ENCODE assay signal across 1 cellular context in the genomic region with DNA sequence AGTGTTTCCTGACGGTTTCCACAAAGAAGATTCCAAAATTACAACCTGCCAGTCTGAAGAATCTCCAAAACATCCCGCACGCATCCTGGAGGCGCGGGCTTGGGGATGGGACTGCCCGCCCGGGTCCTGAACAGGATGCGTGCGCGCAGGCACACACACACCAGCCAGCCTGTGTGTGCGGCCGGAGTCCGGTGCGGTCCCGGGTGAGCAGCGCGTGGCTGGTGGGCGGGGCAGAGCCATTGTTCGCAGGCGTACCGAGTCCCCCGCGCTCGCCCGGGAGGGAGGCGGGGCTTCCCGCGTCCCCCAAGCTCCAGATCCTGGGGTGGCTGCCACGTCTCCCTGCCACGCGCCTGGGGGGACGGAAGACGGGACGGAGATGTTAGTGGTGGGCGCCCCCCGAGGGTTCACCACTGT.
TF ChIP-seq lines count a peak whose summit lies in the region.

No MANE protein-coding gene starts in this region.

TF ChIP-seq in HepG2, 621 proteins besides CTCF, POLR2A, EP300 and RAD21 (continued from another document and continues in another):
- TF ChIP-seq HIC2 (CRISPR knock-in tag; IDR thresholded peaks at IDR 0.05; ENCODE audit: low read depth) (no peak), ZNF777 (CRISPR knock-in tag; IDR thresholded peaks at IDR 0.05) (no peak), HNRNPLL (IDR thresholded peaks at IDR 0.05; ENCODE audit: low read depth, low read length, poor library complexity, severe bottlenecking) (peak; percentile 2), ZNF263 (CRISPR knock-in tag; IDR thresholded peaks at IDR 0.05) (0 out of 2 replicates have a peak, but pooled peaks have one; percentile 17), RNF2 (conservative IDR thresholded peaks at IDR 0.05; ENCODE audit: low read depth) (no peak), SNAPC4 (CRISPR knock-in tag; IDR thresholded peaks at IDR 0.05) (no peak), ZNF431 (CRISPR knock-in tag; IDR thresholded peaks at IDR 0.05; ENCODE audit: borderline replicate concordance, low read depth) (peak; percentile 16; the same call in 1 of the 2 replicates), ZNF563 (CRISPR knock-in tag; IDR thresholded peaks at IDR 0.05) (no peak), BORCS8-MEF2B (CRISPR knock-in tag; IDR thresholded peaks at IDR 0.05) (no peak), MIER2 (CRISPR knock-in tag; IDR thresholded peaks at IDR 0.05) (no peak; the same call in 1 of the 2 replicates), ZNF687 (CRISPR knock-in tag; IDR thresholded peaks at IDR 0.05) (peak; percentile 77), ZNF333 (CRISPR knock-in tag; IDR thresholded peaks at IDR 0.05; ENCODE audit: borderline replicate concordance) (peak; percentile 67; the same call in 1 of the 2 replicates), YEATS2 (CRISPR knock-in tag; IDR thresholded peaks at IDR 0.05; ENCODE audit: borderline replicate concordance) (no peak; the same call in 1 of the 2 replicates), XBP1 (CRISPR knock-in tag; IDR thresholded peaks at IDR 0.05) (no peak), HNF4G (IDR thresholded peaks at IDR 0.05; ENCODE audit: borderline replicate concordance, low read depth, low read length) (no peak), HNF4G (CRISPR knock-in tag; IDR thresholded peaks at IDR 0.05; ENCODE audit: borderline replicate concordance, low read depth) (no peak), PAF1 (CRISPR knock-in tag; IDR thresholded peaks at IDR 0.05) (no peak), RFX1 (IDR thresholded peaks at IDR 0.05) (no peak), ZNF383 (CRISPR knock-in tag; IDR thresholded peaks at IDR 0.05; ENCODE audit: borderline replicate concordance) (no peak), ZBTB7B (CRISPR knock-in tag; IDR thresholded peaks at IDR 0.05) (peak; percentile 90), ZNF121 (CRISPR knock-in tag; IDR thresholded peaks at IDR 0.05) (peak; percentile 45; the same call in 1 of the 2 replicates), ZNF850 (CRISPR knock-in tag; conservative IDR thresholded peaks at IDR 0.05) (no peak), ZNF513 (CRISPR knock-in tag; conservative IDR thresholded peaks at IDR 0.05) (no peak), TCF7L2 (IDR thresholded peaks at IDR 0.05; ENCODE audit: low read depth, low read length) (no peak), NFIC (IDR thresholded peaks at IDR 0.05; ENCODE audit: low read length) (0 out of 2 replicates have a peak, but pooled peaks have one; percentile 17), RXRA (CRISPR knock-in tag; IDR thresholded peaks at IDR 0.05) (peak; percentile 85), ZBTB8A (CRISPR knock-in tag; IDR thresholded peaks at IDR 0.05; ENCODE audit: borderline replicate concordance, low read depth) (no peak), TGIF2 (CRISPR knock-in tag; IDR thresholded peaks at IDR 0.05) (no peak), CCAR2 (optimal IDR thresholded peaks at IDR 0.05; ENCODE audit: low read depth, low read length) (no peak), PBX3 (CRISPR knock-in tag; IDR thresholded peaks at IDR 0.05; ENCODE audit: borderline replicate concordance) (no peak), PAWR (CRISPR knock-in tag; IDR thresholded peaks at IDR 0.05; ENCODE audit: borderline replicate concordance) (no peak), SMAD1 (CRISPR knock-in tag; IDR thresholded peaks at IDR 0.05; ENCODE audit: borderline replicate concordance, low read depth) (no peak; the same call in 1 of the 2 replicates), RBM22 (optimal IDR thresholded peaks at IDR 0.05; ENCODE audit: low read length) (no peak), HNRNPL (IDR thresholded peaks at IDR 0.05; ENCODE audit: low read depth, low read length) (no peak; the same call in 1 of the 2 replicates), ZNF530 (CRISPR knock-in tag; IDR thresholded peaks at IDR 0.05; ENCODE audit: low read depth) (no peak), GTF3A (CRISPR knock-in tag; conservative IDR thresholded peaks at IDR 0.05) (no peak), FOXA1 (IDR thresholded peaks at IDR 0.05) (no peak), FOXA1 (CRISPR knock-in tag; IDR thresholded peaks at IDR 0.05) (peak; percentile 54), ATF7-NPFF (CRISPR knock-in tag; IDR thresholded peaks at IDR 0.05; ENCODE audit: low read depth) (0 out of 2 replicates have a peak, but pooled peaks have one; percentile 29), ATF7 (IDR thresholded peaks at IDR 0.05) (no peak), ATF7 (CRISPR knock-in tag; IDR thresholded peaks at IDR 0.05) (no peak; the same call in 1 of the 2 replicates), TCF12 (IDR thresholded peaks at IDR 0.05) (no peak), TCF12 (CRISPR knock-in tag; IDR thresholded peaks at IDR 0.05) (no peak), NCOA1 (CRISPR knock-in tag; IDR thresholded peaks at IDR 0.05) (no peak), PPARG (CRISPR knock-in tag; conservative IDR thresholded peaks at IDR 0.05) (peak; percentile 63; the same call in 1 of the 2 replicates), ZNF260 (CRISPR knock-in tag; IDR thresholded peaks at IDR 0.05; ENCODE audit: borderline replicate concordance, low read depth) (no peak), ZNF782 (CRISPR knock-in tag; IDR thresholded peaks at IDR 0.05; ENCODE audit: borderline replicate concordance) (no peak), PREB (CRISPR knock-in tag; IDR thresholded peaks at IDR 0.05) (no peak), ZNF382 (CRISPR knock-in tag; IDR thresholded peaks at IDR 0.05; ENCODE audit: borderline replicate concordance) (no peak), IKZF1 (IDR thresholded peaks at IDR 0.05) (no peak), KDM5B (CRISPR knock-in tag; IDR thresholded peaks at IDR 0.05; ENCODE audit: borderline replicate concordance) (no peak; the same call in 1 of the 2 replicates)
